ENCODE assay signal across 23 cellular contexts in genomic region chr11:125101596-125101995, GRCh38.
"Had no signal": no experiment of that assay in that cellular context is flagged by ENCODE, and none has a peak within 500 bp of the region (broad histone marks: within the 10 kb centered on the region; RNA-seq: fewer than 3 reads in every experiment).

No MANE protein-coding gene starts in this region.

- H3K27me3 ChIP-seq: esophagus squamous epithelium, heart left ventricle, right lobe of liver, spleen, suprapubic skin, thyroid gland, upper lobe of left lung, uterus had no signal

- H3K9me3 ChIP-seq: esophagus squamous epithelium, heart left ventricle, mucosa of descending colon, prostate gland, right lobe of liver, spleen, suprapubic skin, thyroid gland, upper lobe of left lung, uterus had no signal

- H3K4me3 ChIP-seq: esophagus squamous epithelium, heart left ventricle, mucosa of descending colon, prostate gland, right lobe of liver, spleen, suprapubic skin, thyroid gland, upper lobe of left lung, uterus had no signal

- H2AFZ ChIP-seq: parathyroid adenoma had no signal

- H3K36me3 ChIP-seq: prostate gland, uterus had no signal

- H3K27ac ChIP-seq: esophagus squamous epithelium, parathyroid adenoma, prostate gland, right lobe of liver, spleen, suprapubic skin, thyroid gland, upper lobe of left lung had no signal

- ATAC-seq: heart left ventricle; left lobe of liver; mucosa of descending colon; right lobe of liver; stimulated activated naive B cell treated with anti-CD40 and anti-IgM and Interleukin-4, amounts not matched to agents 10 μg/mL and 1 μg/mL and 100 μg/mL, for 72 hours had no signal

- H3K9ac ChIP-seq: parathyroid adenoma had no signal

- H3K4me1 ChIP-seq: prostate gland, right lobe of liver, suprapubic skin, thyroid gland, uterus had no signal

- DNase-seq: dermis blood vessel endothelial cell; esophagus squamous epithelium; heart left ventricle; hypothalamus; islet precursor cell; mammary epithelial cell; mucosa of descending colon; naive B cell; occipital lobe; retina; right lobe of liver; spleen; stimulated activated CD4-positive, alpha-beta T cell treated with anti-CD3 and anti-CD28 coated beads, Interleukin-15, amount 100 ng/mL, for 24 hours; stimulated activated CD4-positive, alpha-beta T cell treated with anti-CD3 and anti-CD28 coated beads, Interleukin-1b, Interleukin-23, amount 100 ng/mL, for 48 hours; stimulated activated CD4-positive, alpha-beta T cell treated with anti-CD3 and anti-CD28 coated beads, Interleukin-4, amount 100 ng/mL, for 24 hours; stimulated activated naive B cell treated with anti-CD40 and anti-IgM and Interleukin-4, amounts not matched to agents 10 μg/mL and 1 μg/mL and 100 μg/mL, for 72 hours; thyroid gland; uterus had no signal
